In genomic region chr2:72837171-72837570, GRCh38 we compare ENCODE assay signal across 26 cellular contexts. TPM values are rescaled to one million over a fixed set of nuclear protein-coding genes. Genes with fewer than 3 reads are reported as not detected.
DNase-seq lines count a peak whose midpoint lies in the region; ATAC-seq and TF ChIP-seq lines count a peak whose summit lies in the region.
"Had no signal": no experiment of that assay in that cellular context is flagged by ENCODE, and none has a peak within 500 bp of the region (broad histone marks: within the 10 kb centered on the region; RNA-seq: fewer than 3 reads in every experiment).

No MANE protein-coding gene starts in this region.

- no peaks in the 10 kb centered on the region for H3K79me1 ChIP-seq in IMR-90 (ENCODE audit: low read depth in 1 of 2, low read length in 2 of 2)

- no peak overlapping the region for H3K56ac ChIP-seq in IMR-90 (ENCODE audit: extremely low read depth, insufficient read depth, low read length)

- peaks cover 4% of the 10 kb centered on the region for H3K4me1 Mint-ChIP-seq in activated CD4-positive, alpha-beta T cell treated with anti-CD3 and anti-CD28 coated beads, Interleukin-2, amount 10 ng/mL, durations not matched to agents 24 days and 14 days
- H3K4me1 Mint-ChIP-seq: CD14-positive monocyte had no signal

- BruUV-seq in IMR-90 (replicated peaks; lab: Mats Ljungman, UMichigan), result no TSS peak

- H3K9me3 Mint-ChIP-seq in activated CD4-positive, alpha-beta T cell treated with anti-CD3 and anti-CD28 coated beads, Interleukin-2, amount 10 ng/mL, durations not matched to agents 24 days and 14 days, result no peaks in the 10 kb centered on the region
- H3K9me3 Mint-ChIP-seq: stimulated activated effector memory CD8-positive, alpha-beta T cell treated with anti-CD3 and anti-CD28 coated beads, Interleukin-12 subunit alpha, Interleukin-12 subunit beta, amount 100 ng/mL, for 72 hours; WTC11 had no signal

- no peak overlapping the region for H2AFZ ChIP-seq in IMR-90 (replicated peaks; ENCODE audit: low read length, poor library complexity)

- 0 out of 2 replicates have a peak, but pooled peaks cover 1% of the 10 kb centered on the region for H3K9me3 ChIP-seq in IMR-90 (ENCODE audit: control insufficient read depth, insufficient read depth, low read length)
- no peaks in the 10 kb centered on the region for H3K9me3 ChIP-seq in transverse colon
- H3K9me3 ChIP-seq: suprapubic skin, uterus had no signal

- no peak overlapping the region for H3K14ac ChIP-seq in IMR-90 (replicated peaks; ENCODE audit: low read depth, low read length)

- no peak overlapping the region for H2BK120ac ChIP-seq in IMR-90 (ENCODE audit: low read depth, low read length)

- H3K23ac ChIP-seq in IMR-90 (ENCODE audit: low read depth, low read length), result no peak overlapping the region

- H2AK5ac ChIP-seq in IMR-90 (ENCODE audit: low read depth, low read length), result no peak overlapping the region

- H4K91ac ChIP-seq in IMR-90 (ENCODE audit: insufficient read depth, low read depth, low read length), result no peak overlapping the region

- H3K27ac Mint-ChIP-seq in activated CD4-positive, alpha-beta T cell treated with anti-CD3 and anti-CD28 coated beads, Interleukin-2, amount 10 ng/mL, durations not matched to agents 24 days and 14 days, result no peak overlapping the region
- H3K27ac Mint-ChIP-seq: CD14-positive monocyte; stimulated activated effector memory CD8-positive, alpha-beta T cell treated with anti-CD3 and anti-CD28 coated beads, Interleukin-12 subunit alpha, Interleukin-12 subunit beta, amount 100 ng/mL, for 72 hours; WTC11 had no signal

- in situ Hi-C loops in IMR-90 (cut with MboI; ENCODE audit: low sequenced_read_pairs), result no loop called here
- in situ Hi-C loops in astrocyte of the spinal cord (cut with HindIII; ENCODE audit: low sequenced_read_pairs), result no loop called here
- in situ Hi-C loops in transverse colon (cut with MboI; ENCODE audit: low pct_ligation_motif_present in 1 of 4, low pct_unique_long_range_greater_than_20kb in 1 of 4, low sequenced_read_pairs in 3 of 4), result no loop called here

- H4K5ac ChIP-seq in IMR-90 (ENCODE audit: low read depth, low read length), result no peak overlapping the region

- no peaks in the 10 kb centered on the region for H3K9me1 ChIP-seq in IMR-90 (ENCODE audit: insufficient read depth, low read length)

- no peak overlapping the region for H4K8ac ChIP-seq in IMR-90 (ENCODE audit: low read depth in 2 of 2, low read length in 2 of 2)

- H2BK20ac ChIP-seq in IMR-90 (ENCODE audit: low read depth, low read length), result no peak overlapping the region

- no peak for TF ChIP-seq RAD21 in IMR-90 (IDR thresholded peaks at IDR 0.05; ENCODE audit: low read length)

- H3K27ac ChIP-seq in IMR-90 (ENCODE audit: insufficient read depth, low read length) (no peak overlapping the region), transverse colon (no peak overlapping the region)
- H3K27ac ChIP-seq: cardiac muscle cell, RWPE1, suprapubic skin, uterus had no signal

- H3K36me3 ChIP-seq in IMR-90 (ENCODE audit: control insufficient read depth, insufficient read depth, low read length), result no peaks in the 10 kb centered on the region
- H3K36me3 ChIP-seq in transverse colon, result no peaks in the 10 kb centered on the region
- H3K36me3 ChIP-seq: cardiac muscle cell, suprapubic skin, uterus had no signal

- peaks cover 18% of the 10 kb centered on the region for H3K27me3 Mint-ChIP-seq in activated CD4-positive, alpha-beta T cell treated with anti-CD3 and anti-CD28 coated beads, Interleukin-2, amount 10 ng/mL, durations not matched to agents 24 days and 14 days

- no peaks in the 10 kb centered on the region for H3K36me3 Mint-ChIP-seq in activated CD4-positive, alpha-beta T cell treated with anti-CD3 and anti-CD28 coated beads, Interleukin-2, amount 10 ng/mL, durations not matched to agents 24 days and 14 days (ENCODE audit: low read depth)
- H3K36me3 Mint-ChIP-seq: CD14-positive monocyte; stimulated activated effector memory CD8-positive, alpha-beta T cell treated with anti-CD3 and anti-CD28 coated beads, Interleukin-12 subunit alpha, Interleukin-12 subunit beta, amount 100 ng/mL, for 72 hours; WTC11 had no signal

- POLR2A ChIA-PET in IMR-90 (lab: Charles Lee; ENCODE audit: unreplicated experiment), result no interaction called here

- DNase-seq in AG09309 (ENCODE audit: low read depth) (peak; percentile 17), IMR-90 (peak; percentile 41), astrocyte of the spinal cord (ENCODE audit: low read depth, low spot score) (peak; percentile 7), fibroblast of peridontal ligament (ENCODE audit: extremely low read depth) (peak; percentile 35), SHP77 treated with DMSO at 0.1 percent for 48 hours (lab: John Stamatoyannopoulos, UW) (no peak), transverse colon (no peak)
- no peak for DNase-seq in activated CD4-positive, alpha-beta T cell treated with anti-CD3 and anti-CD28 coated beads, Interleukin-2, amount 10 ng/mL, durations not matched to agents 24 days and 14 days
- DNase-seq: activated CD4-positive, alpha-beta T cell treated with anti-CD3 and anti-CD28 coated beads, Interleukin-2, amount 50 U/mL, for 48 hours; activated effector memory CD4-positive, alpha-beta T cell treated with anti-CD3 and anti-CD28 coated beads, Interleukin-2, amount 50 U/mL, for 16 hours; activated T-cell treated with anti-CD3 and anti-CD28 coated beads for 4 hours; GDM1; kidney glomerular epithelial cell; mammary epithelial cell; NCI-H1417; NCI-H2107; NCI-H524; small intestine; stimulated activated CD4-positive, alpha-beta T cell treated with anti-CD3 and anti-CD28 coated beads, Interleukin-2, amount 100 ng/mL, for 24 hours; uterus had no signal

- CTCF ChIA-PET in IMR-90 (lab: Yijun Ruan, JAX), result interaction anchor here (0.7 kb wide), 1 partner anchor 26 kb away, joined by 4 read pairs; no protein-coding TSS in a partner anchor

- no peak overlapping the region for H3K4ac ChIP-seq in IMR-90 (ENCODE audit: low read depth, low read length)

- TF ChIP-seq POLR2A in IMR-90 (IDR thresholded peaks at IDR 0.05; ENCODE audit: low read depth, low read length) (no peak), transverse colon (IDR thresholded peaks at IDR 0.05) (no peak)

- H2BK5ac ChIP-seq in IMR-90 (ENCODE audit: low read depth, low read length, poor library complexity, severe bottlenecking), result no peak overlapping the region

- dilution Hi-C loops in IMR-90 (cut with HindIII; ENCODE audit: low sequenced_read_pairs, unreplicated experiment), result no loop called here

- no CpG with 5 or more reads among the region's 4 CpGs for WGBS in IMR-90 (ENCODE audit: extremely low coverage in 2 of 2, insufficient read length in 1 of 2), 2 experiments
- 74 to 93% methylated on average over 2 to 4 of the region's 4 CpGs for WGBS in transverse colon (ENCODE audit: low coverage in 1 of 2), 2 donors

- no peak for TF ChIP-seq EP300 in transverse colon (IDR thresholded peaks at IDR 0.05; ENCODE audit: low read depth)

- H3K4me3 ChIP-seq in AG09309 (ENCODE audit: control insufficient read depth, low read depth, low read length) (no peak overlapping the region), IMR-90 (ENCODE audit: insufficient read depth, low read depth, low read length) (no peak overlapping the region), astrocyte of the spinal cord (ENCODE audit: low read depth, low read length) (no peak overlapping the region), transverse colon (no peak overlapping the region)
- H3K4me3 ChIP-seq: cardiac muscle cell, suprapubic skin, uterus had no signal

- H2BK15ac ChIP-seq in IMR-90 (ENCODE audit: low read depth, low read length), result no peak overlapping the region

- ATAC-seq in IMR-90 (ENCODE audit: low read depth), result peak; percentile 59; the same call in 1 of the 2 replicates
- ATAC-seq in HG02571 (IDR thresholded peaks at IDR 0.05; ENCODE audit: unreplicated experiment), result no peak
- ATAC-seq: stimulated activated effector memory CD8-positive, alpha-beta T cell treated with anti-CD3 and anti-CD28 coated beads, Interleukin-12 subunit alpha, Interleukin-12 subunit beta, amount 100 ng/mL, for 72 hours; WTC11 had no signal

- H3K4me1 ChIP-seq in IMR-90 (ENCODE audit: control insufficient read depth, insufficient read depth, low read length), result no peaks in the 10 kb centered on the region
- no peaks in the 10 kb centered on the region for H3K4me1 ChIP-seq in transverse colon
- H3K4me1 ChIP-seq: suprapubic skin, uterus had no signal

- H3K18ac ChIP-seq in IMR-90 (ENCODE audit: low read depth, low read length), result no peak overlapping the region

- no peaks in the 10 kb centered on the region for H4K20me1 ChIP-seq in IMR-90 (ENCODE audit: insufficient read depth, low read length)

- intact Hi-C loops in IMR-90 (cut with micrococcal nuclease), result no loop called here
- intact Hi-C loops in transverse colon (cut with DNase I; ENCODE audit: low total_unique reads), result no loop called here
- intact Hi-C loops in activated CD4-positive, alpha-beta T cell treated with anti-CD3 and anti-CD28 coated beads, Interleukin-2, amount 10 ng/mL, durations not matched to agents 24 days and 14 days (cut with micrococcal nuclease), result no loop called here

- no peak overlapping the region for H3K9ac ChIP-seq in IMR-90 (ENCODE audit: low read depth, low read length)

- no peak overlapping the region for H2AK9ac ChIP-seq in IMR-90 (replicated peaks; ENCODE audit: low read depth, low read length, poor library complexity)

- H3K27me3 ChIP-seq in IMR-90 (ENCODE audit: control insufficient read depth, insufficient read depth, low read length) (peaks cover 28% of the 10 kb centered on the region), transverse colon (no peaks in the 10 kb centered on the region)
- H3K27me3 ChIP-seq: cardiac muscle cell, suprapubic skin, uterus had no signal

- no peak overlapping the region for H3K4me3 Mint-ChIP-seq in activated CD4-positive, alpha-beta T cell treated with anti-CD3 and anti-CD28 coated beads, Interleukin-2, amount 10 ng/mL, durations not matched to agents 24 days and 14 days
- H3K4me3 Mint-ChIP-seq: CD14-positive monocyte; stimulated activated effector memory CD8-positive, alpha-beta T cell treated with anti-CD3 and anti-CD28 coated beads, Interleukin-12 subunit alpha, Interleukin-12 subunit beta, amount 100 ng/mL, for 72 hours; WTC11 had no signal

- TF ChIP-seq CTCF in AG09309 (IDR thresholded peaks at IDR 0.05; ENCODE audit: control insufficient read depth, insufficient read depth, low read depth, low read length, missing control alignments) (no peak), IMR-90 (conservative IDR thresholded peaks at IDR 0.05; ENCODE audit: low read depth, low read length) (no peak), astrocyte of the spinal cord (IDR thresholded peaks at IDR 0.05; ENCODE audit: low read depth, low read length) (no peak), transverse colon (IDR thresholded peaks at IDR 0.05) (no peak)

- H3K4me2 ChIP-seq in IMR-90 (ENCODE audit: low read depth, low read length), result no peak overlapping the region

RNA-seq across cellular contexts. Expression of gene EXOC6B, which starts 11.3 kb away (rescaled TPM):
- total RNA-seq in IMR-90 (2012; rRNA removed), result 29.4 and 29.7 TPM in 2 replicates
- 9.0 and 10.2 TPM in 2 replicates for polyA plus RNA-seq in IMR-90 (2012; rRNA removed)
- polyA plus RNA-seq in IMR-90 (2012; cell fraction: cytosol; rRNA removed), result 4.8 and 12.8 TPM in 2 replicates
- polyA plus RNA-seq in IMR-90 (2012; cell fraction: nucleus; rRNA removed; ENCODE audit: low replicate concordance), result 10.8 and 17.1 TPM in 2 replicates
- 10 to 100 TPM; 15.7 to 58.4 (median 37.9) TPM for total RNA-seq in transverse colon
- total RNA-seq in activated CD4-positive, alpha-beta T cell treated with anti-CD3 and anti-CD28 coated beads, Interleukin-2, amount 10 ng/mL, durations not matched to agents 24 days and 14 days, result 7.8 and 8.4 TPM in 2 replicates

RNA-seq across cellular contexts. Expression of gene SPR, which starts 50.0 kb away (rescaled TPM):
- total RNA-seq in IMR-90 (2012; rRNA removed) (15.8 and 17.4 TPM in 2 replicates), transverse colon (100 to 1,000 TPM in 1 of 4 donors, 10 to 100 TPM in 3; 83.8 to 431 (median 98.0) TPM)
- polyA plus RNA-seq in IMR-90 (2012; rRNA removed), result 14.3 and 14.9 TPM in 2 replicates
- 17.3 and 23.3 TPM in 2 replicates for polyA plus RNA-seq in IMR-90 (2012; cell fraction: cytosol; rRNA removed)
- 4.1 and 5.8 TPM in 2 replicates for polyA plus RNA-seq in IMR-90 (2012; cell fraction: nucleus; rRNA removed; ENCODE audit: low replicate concordance)
- 12.6 and 12.8 TPM in 2 replicates for total RNA-seq in activated CD4-positive, alpha-beta T cell treated with anti-CD3 and anti-CD28 coated beads, Interleukin-2, amount 10 ng/mL, durations not matched to agents 24 days and 14 days

Comparison
In these comparisons a context has a peak if more than half of its experiments do, and no peak if none do; other contexts are left out.
1. DNase-seq: peak in AG09309 (single experiment), IMR-90 (single experiment), astrocyte of the spinal cord (single experiment) and fibroblast of peridontal ligament (single experiment); none in SHP77 treated with DMSO at 0.1 percent for 48 hours (single experiment), transverse colon (single experiment) and activated CD4-positive, alpha-beta T cell treated with anti-CD3 and anti-CD28 coated beads, Interleukin-2, amount 10 ng/mL, durations not matched to agents 24 days and 14 days (single experiment).